Comparison of ENCODE assay signal across 9 cellular contexts in the genomic region with DNA sequence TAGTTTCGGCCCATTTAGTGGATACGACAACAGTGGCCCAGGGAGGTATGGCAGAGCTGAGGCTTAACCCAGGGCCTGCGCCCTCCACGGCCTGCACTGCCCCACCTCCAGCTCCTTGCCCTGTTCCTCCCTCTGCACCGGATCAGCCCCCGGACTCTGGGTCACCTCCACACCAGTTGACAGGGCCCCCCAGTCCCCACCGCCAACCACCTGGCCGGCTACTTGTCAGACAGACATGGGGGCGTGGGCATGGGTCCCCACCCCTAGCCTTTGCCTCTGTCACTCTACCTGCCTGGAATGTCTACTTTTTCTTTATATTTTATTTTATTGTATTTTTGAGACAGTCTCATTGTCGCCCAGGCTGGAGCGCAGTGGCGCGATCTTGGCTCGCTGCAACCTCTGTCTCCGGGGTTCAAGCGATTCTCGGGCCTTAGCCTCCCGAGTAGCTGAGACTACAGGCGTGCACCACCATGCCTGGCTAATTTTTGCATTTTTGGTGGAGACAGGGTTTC. TPM values are rescaled to one million over a fixed set of nuclear protein-coding genes. Genes with fewer than 3 reads are reported as not detected.
A peak's percentile ranks its signal among the peaks of the same experiment; 100 is the strongest.
DNase-seq lines count a peak whose midpoint lies in the region; ATAC-seq and TF ChIP-seq lines count a peak whose summit lies in the region.
"Had no signal": no experiment of that assay in that cellular context is flagged by ENCODE, and none has a peak within 500 bp of the region (broad histone marks: within the 10 kb centered on the region; RNA-seq: fewer than 3 reads in every experiment).

No MANE protein-coding gene starts in this region.

- peaks cover 38% of the 10 kb centered on the region for H3K79me2 ChIP-seq in mesendoderm (ENCODE audit: control insufficient read depth, insufficient read depth, low read length)

- H3K27ac ChIP-seq in mesendoderm (ENCODE audit: low read depth, low read length) (peak overlapping the region; percentile 98), upper lobe of right lung (peak overlapping the region; percentile 98)

- peak overlapping the region; percentile 97 for H3K56ac ChIP-seq in mesendoderm (ENCODE audit: low read length)

- H3K4me3 Mint-ChIP-seq in activated naive CD4-positive, alpha-beta T cell treated with anti-CD3 and anti-CD28 coated beads, Interleukin-2, amount 10 ng/mL, durations not matched to agents 7 days and 5 days: peak overlapping the region; percentile 90
- H3K4me3 Mint-ChIP-seq in chondrocyte (ENCODE audit: unreplicated experiment): peak overlapping the region; percentile 87

- ATAC-seq in upper lobe of right lung (no peak), GM18907 (IDR thresholded peaks at IDR 0.05; ENCODE audit: unreplicated experiment) (no peak)

- H3K27ac Mint-ChIP-seq in activated naive CD4-positive, alpha-beta T cell treated with anti-CD3 and anti-CD28 coated beads, Interleukin-2, amount 10 ng/mL, durations not matched to agents 7 days and 5 days: peak overlapping the region; percentile 91
- peak overlapping the region; percentile 84 for H3K27ac Mint-ChIP-seq in chondrocyte (ENCODE audit: unreplicated experiment)

- intact Hi-C loops in upper lobe of right lung (cut with DNase I): no loop called here

- H3K23ac ChIP-seq in mesendoderm (ENCODE audit: low read length): no peak overlapping the region

- H3K36me3 ChIP-seq in mesendoderm (ENCODE audit: control insufficient read depth, insufficient read depth, low read length) (peaks cover 12% of the 10 kb centered on the region), upper lobe of right lung (peaks cover 16% of the 10 kb centered on the region)

- H2BK15ac ChIP-seq in mesendoderm (replicated peaks; ENCODE audit: low read depth): no peak overlapping the region

- TF ChIP-seq CTCF in chondrocyte (IDR thresholded peaks at IDR 0.05) (no peak), upper lobe of right lung (IDR thresholded peaks at IDR 0.05) (no peak)

- H3K9me3 Mint-ChIP-seq in activated naive CD4-positive, alpha-beta T cell treated with anti-CD3 and anti-CD28 coated beads, Interleukin-2, amount 10 ng/mL, durations not matched to agents 7 days and 5 days: no peaks in the 10 kb centered on the region
- H3K9me3 Mint-ChIP-seq in chondrocyte (ENCODE audit: low read depth): no peaks in the 10 kb centered on the region

- no peak overlapping the region for H2BK5ac ChIP-seq in mesendoderm (ENCODE audit: low read length)

- WGBS in mesendoderm (ENCODE audit: extremely low coverage, insufficient coverage, low lambda C conversion rate): no CpG with 5 or more reads among the region's 19 CpGs

- no peak overlapping the region for H2BK120ac ChIP-seq in mesendoderm (ENCODE audit: low read depth, low read length)

- peak overlapping the region; percentile 99 for H3K18ac ChIP-seq in mesendoderm (ENCODE audit: low read length)

- CTCF ChIA-PET in activated naive CD4-positive, alpha-beta T cell treated with anti-CD3 and anti-CD28 coated beads, Interleukin-2, amount 10 ng/mL, durations not matched to agents 7 days and 5 days (lab: Charles Lee): interaction anchor here (1.3 kb wide), 1 partner anchor 86 kb away, joined by 3 read pairs; no protein-coding TSS in a partner anchor

- H4K8ac ChIP-seq in mesendoderm (ENCODE audit: low read depth, low read length): no peak overlapping the region

- H3K4me1 ChIP-seq in mesendoderm (ENCODE audit: control insufficient read depth, low read depth, low read length) (peaks cover 12% of the 10 kb centered on the region), upper lobe of right lung (peaks cover 50% of the 10 kb centered on the region)

- H3K4me3 ChIP-seq in mesendoderm (ENCODE audit: low read length) (peak overlapping the region; percentile 74), upper lobe of right lung (peak overlapping the region; percentile 94)

- H3K4me2 ChIP-seq in mesendoderm (ENCODE audit: low read length): peak overlapping the region; percentile 82

- H3K36me3 Mint-ChIP-seq in activated naive CD4-positive, alpha-beta T cell treated with anti-CD3 and anti-CD28 coated beads, Interleukin-2, amount 10 ng/mL, durations not matched to agents 7 days and 5 days: peaks cover 17% of the 10 kb centered on the region
- peaks cover 17% of the 10 kb centered on the region for H3K36me3 Mint-ChIP-seq in chondrocyte (ENCODE audit: low read depth)

- no peaks in the 10 kb centered on the region for H3K9me3 ChIP-seq in upper lobe of right lung

- no peak overlapping the region for H4K5ac ChIP-seq in mesendoderm (ENCODE audit: low read length)

- peak overlapping the region; percentile 97 for H3K9ac ChIP-seq in mesendoderm (ENCODE audit: low read length)

- no peak overlapping the region for H2AK5ac ChIP-seq in mesendoderm (ENCODE audit: low read length)

- H3K27me3 ChIP-seq in mesendoderm (ENCODE audit: insufficient read depth, low read length, poor library complexity) (no peaks in the 10 kb centered on the region), upper lobe of right lung (no peaks in the 10 kb centered on the region)

- no peak for DNase-seq in activated naive CD4-positive, alpha-beta T cell treated with anti-CD3 and anti-CD28 coated beads, Interleukin-2, amount 10 ng/mL, durations not matched to agents 7 days and 5 days
- DNase-seq in activated naive CD4-positive, alpha-beta T cell treated with Interleukin-2 at 50 U/mL for 16 hours: no peak
- DNase-seq in chondrocyte (ENCODE audit: low spot score) (peak; percentile 89), mesendoderm (no peak), upper lobe of right lung (peak; percentile 72), T1000 (lab: John Stamatoyannopoulos, UW) (no peak), GF-D8 (lab: John Stamatoyannopoulos, UW) (no peak)
- DNase-seq: DMS79 had no signal

- peaks cover 25% of the 10 kb centered on the region for H3K4me1 Mint-ChIP-seq in activated naive CD4-positive, alpha-beta T cell treated with anti-CD3 and anti-CD28 coated beads, Interleukin-2, amount 10 ng/mL, durations not matched to agents 7 days and 5 days
- peaks cover 25% of the 10 kb centered on the region for H3K4me1 Mint-ChIP-seq in chondrocyte (ENCODE audit: low read depth)

- H3K79me1 ChIP-seq in mesendoderm (ENCODE audit: low read length): peaks cover 3% of the 10 kb centered on the region

- H3K27me3 Mint-ChIP-seq in activated naive CD4-positive, alpha-beta T cell treated with anti-CD3 and anti-CD28 coated beads, Interleukin-2, amount 10 ng/mL, durations not matched to agents 7 days and 5 days: peaks cover 14% of the 10 kb centered on the region
- no peaks in the 10 kb centered on the region for H3K27me3 Mint-ChIP-seq in chondrocyte (ENCODE audit: low read depth)

- H3K4ac ChIP-seq in mesendoderm (ENCODE audit: low read depth, low read length): no peak overlapping the region

RNA-seq across cellular contexts. Expression of gene ACTG1, which starts 3.0 kb away (rescaled TPM):
- total RNA-seq in chondrocyte (3,639 to 4,575 TPM (median 4,567 TPM) in 3 replicates), upper lobe of right lung (2,193 TPM)
- 9,422 TPM for polyA plus RNA-seq in mesendoderm (2013, experiment 1 of 2)
- 9,613 TPM for polyA plus RNA-seq in mesendoderm (2013, experiment 2 of 2)

RNA-seq across cellular contexts. Expression of gene FSCN2, which starts 12.6 kb away (rescaled TPM):
- total RNA-seq in chondrocyte (4.1 to 6.1 TPM (median 5.3 TPM) in 3 replicates), upper lobe of right lung (3.6 TPM)
- polyA plus RNA-seq in mesendoderm (2013, experiment 1 of 2): not detected
- polyA plus RNA-seq in mesendoderm (2013, experiment 2 of 2): not detected

RNA-seq across cellular contexts. Expression of gene FAAP100, which starts 36.6 kb away (rescaled TPM):
- total RNA-seq in chondrocyte: 39.8 to 62.7 TPM (median 43.1 TPM) in 3 replicates
- 14.4 TPM for polyA plus RNA-seq in mesendoderm (2013, experiment 1 of 2)
- polyA plus RNA-seq in mesendoderm (2013, experiment 2 of 2): 14.8 TPM
- 27.3 TPM for total RNA-seq in upper lobe of right lung

Comparison
In these comparisons a context has a peak if more than half of its experiments do, and no peak if none do; other contexts are left out.
1. DNase-seq: peak in chondrocyte (single experiment) and upper lobe of right lung (single experiment); none in activated naive CD4-positive, alpha-beta T cell treated with anti-CD3 and anti-CD28 coated beads, Interleukin-2, amount 10 ng/mL, durations not matched to agents 7 days and 5 days (single experiment), activated naive CD4-positive, alpha-beta T cell treated with Interleukin-2 at 50 U/mL for 16 hours (single experiment), mesendoderm (single experiment), T1000 (single experiment) and GF-D8 (single experiment).